8 cellular contexts compared by ENCODE assay signal in the genomic region with DNA sequence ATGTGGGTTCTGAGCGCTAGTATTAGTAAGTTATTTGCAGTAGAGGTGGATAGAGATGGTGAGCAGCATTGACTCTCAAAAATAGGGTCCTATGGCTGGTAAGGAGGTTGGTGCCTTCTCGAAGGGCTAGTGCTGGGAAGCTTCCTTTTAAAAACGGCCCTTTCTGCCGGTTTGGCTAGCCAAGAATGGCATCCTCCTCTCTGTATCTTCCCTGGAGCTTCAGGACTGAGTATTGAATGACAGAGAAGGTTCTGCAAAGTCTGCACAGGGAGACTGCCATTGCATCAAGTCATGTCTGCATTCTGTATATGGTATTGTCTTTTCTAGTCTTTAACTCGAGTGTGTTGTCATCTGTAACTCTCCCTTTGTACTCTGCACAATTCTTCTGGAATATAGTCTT. TPM values are rescaled to one million over a fixed set of nuclear protein-coding genes. Genes with fewer than 3 reads are reported as not detected.
A peak's percentile ranks its signal among the peaks of the same experiment; 100 is the strongest.
DNase-seq lines count a peak whose midpoint lies in the region; ATAC-seq and TF ChIP-seq lines count a peak whose summit lies in the region.

No MANE protein-coding gene starts in this region.

- peak overlapping the region; percentile 56 for H3K4me3 Mint-ChIP-seq in natural killer cell

- ATAC-seq in heart right ventricle = no peak
- ATAC-seq in Right ventricle myocardium inferior = no peak
- ATAC-seq in natural killer cell = no peak
- ATAC-seq in GM21423 (IDR thresholded peaks at IDR 0.05; ENCODE audit: unreplicated experiment) = no peak
- ATAC-seq in HG03196 (IDR thresholded peaks at IDR 0.05; ENCODE audit: unreplicated experiment) = no peak

- no peak for TF ChIP-seq POLR2A in vagina (IDR thresholded peaks at IDR 0.05)

- DNase-seq in heart right ventricle (no peak), Right ventricle myocardium inferior (ENCODE audit: missing footprints) (no peak), cerebellar cortex (ENCODE audit: low spot score) (peak; percentile 65), natural killer cell (no peak), vagina (ENCODE audit: extremely low spot score in 2 of 2) (peak in 1 of 2 donors; percentile 25), germinal center (ENCODE audit: low spot score) (no peak)

- H3K4me1 Mint-ChIP-seq in natural killer cell = peaks cover 0 to 8% of the 10 kb centered on the region in 2 donors

- H3K9me3 ChIP-seq in heart right ventricle (no peaks in the 10 kb centered on the region), vagina (no peaks in the 10 kb centered on the region)

- H3K4me1 ChIP-seq in heart right ventricle (peaks cover 22 to 71% (median 66%) of the 10 kb centered on the region in 9 donors), vagina (peaks cover 70% of the 10 kb centered on the region)

- 21 to 30% methylated on average over 5 of the region's 5 CpGs for WGBS in heart right ventricle, 2 donors

- H3K4me3 ChIP-seq in heart right ventricle (peak overlapping the region in 9 of 10 donors; percentile 57 to 96 (median 79)), vagina (peak overlapping the region; percentile 70 to 90)

- TF ChIP-seq CTCF in heart right ventricle (IDR thresholded peaks at IDR 0.05) (no peak), natural killer cell (IDR thresholded peaks at IDR 0.05) (no peak), vagina (IDR thresholded peaks at IDR 0.05) (no peak)

- intact Hi-C loops in heart right ventricle (cut with DNase I) (loop anchor here (2.0 to 10.0 kb wide), 17 partner anchors 68 to 585 kb away; a partner anchor contains a TSS), Right ventricle myocardium inferior (cut with DNase I) (loop anchor here (5.0 kb wide), 1 partner anchor 398 kb away; no protein-coding TSS in a partner anchor), natural killer cell (cut with micrococcal nuclease) (no loop called here), vagina (cut with DNase I) (loop anchor here (5.0 to 10.0 kb wide), 2 partner anchors 303 to 505 kb away; a partner anchor contains a TSS)

- H3K36me3 ChIP-seq in heart right ventricle (no peaks in the 10 kb centered on the region), vagina (no peaks in the 10 kb centered on the region)

- peaks cover 0 to 29% (median 0%) of the 10 kb centered on the region in 7 donors for H3K27me3 ChIP-seq in heart right ventricle
- no peaks in the 10 kb centered on the region for H3K27me3 ChIP-seq in vagina

- no peaks in the 10 kb centered on the region for H3K9me3 Mint-ChIP-seq in natural killer cell

- H3K27ac Mint-ChIP-seq in natural killer cell = no peak overlapping the region

- H3K27ac ChIP-seq in heart right ventricle (peak overlapping the region; percentile 82 to 98 (median 94)), vagina (peak overlapping the region; percentile 26)

- H3K36me3 Mint-ChIP-seq in natural killer cell = no peaks in the 10 kb centered on the region

- H3K27me3 Mint-ChIP-seq in natural killer cell (ENCODE audit: low read depth in 2 of 2) = peaks cover 42 to 50% of the 10 kb centered on the region in 2 donors

RNA-seq across cellular contexts. Expression of a gene that starts 1.0 kb away (rescaled TPM):
- total RNA-seq in heart right ventricle (10 to 100 TPM; 26.3 to 74.6 (median 35.4) TPM), Right ventricle myocardium inferior (29.6 TPM), natural killer cell (10 to 100 TPM; 24.0 to 36.3 (median 29.2) TPM), vagina (24.3 TPM)
- polyA plus RNA-seq in heart right ventricle = 10 to 100 TPM in 1 of 2 donors, 1 to 10 TPM in 1; 5.4 to 12.1 TPM
